16 cellular contexts compared by ENCODE assay signal in the genomic region with DNA sequence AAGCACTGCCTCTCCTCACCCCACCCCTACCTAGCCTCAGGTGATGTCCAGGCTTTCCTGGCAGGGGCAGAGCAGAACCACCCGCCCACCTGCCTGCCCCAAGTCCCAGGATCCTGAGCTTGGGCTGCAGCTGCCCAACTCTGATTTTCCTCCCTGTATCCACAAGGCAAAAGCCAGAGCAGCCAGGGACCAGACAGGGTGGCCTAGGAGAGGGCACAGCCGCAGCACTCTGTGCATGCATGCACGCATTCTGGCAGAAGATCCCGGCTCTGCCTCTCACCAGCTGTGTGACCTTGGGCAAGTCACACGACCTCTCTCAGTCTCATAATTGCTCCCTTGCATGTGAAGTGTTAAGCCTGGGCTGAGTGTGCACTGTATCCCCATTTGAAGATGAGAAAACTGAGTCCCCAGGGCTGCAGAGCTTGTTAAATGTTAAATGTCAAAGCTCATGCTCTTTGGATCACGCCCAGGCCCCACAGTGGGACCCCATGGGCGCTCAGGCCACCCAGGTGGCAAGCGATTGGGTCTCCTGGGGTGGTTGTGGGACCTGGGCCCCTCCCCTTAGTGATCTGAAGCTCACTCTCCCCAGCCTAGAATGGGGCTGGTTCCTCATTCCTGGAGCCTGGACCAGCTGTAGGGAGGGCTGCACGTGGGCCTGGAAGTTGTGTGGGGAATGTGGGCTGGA. TPM values are rescaled to one million over a fixed set of nuclear protein-coding genes. Genes with fewer than 3 reads are reported as not detected.
DNase-seq lines count a peak whose midpoint lies in the region; ATAC-seq and TF ChIP-seq lines count a peak whose summit lies in the region.
"Had no signal": no experiment of that assay in that cellular context is flagged by ENCODE, and none has a peak within 500 bp of the region (broad histone marks: within the 10 kb centered on the region; RNA-seq: fewer than 3 reads in every experiment).

No MANE protein-coding gene starts in this region.

- TF ChIP-seq CTCF in DND-41 (IDR thresholded peaks at IDR 0.05; ENCODE audit: borderline replicate concordance, extremely low read depth, low read length, poor library complexity, severe bottlenecking) (no peak), Loucy (conservative IDR thresholded peaks at IDR 0.05; ENCODE audit: low read length) (no peak)

- no peaks in the 10 kb centered on the region for H3K9me2 ChIP-seq in Loucy (replicated peaks; ENCODE audit: low read depth, low read length)

- H3K27me3 Mint-ChIP-seq in naive thymus-derived CD8-positive, alpha-beta T cell, result no peaks in the 10 kb centered on the region

- H3K9me3 ChIP-seq in DND-41 (ENCODE audit: insufficient read depth, low read length, severe bottlenecking), result no peaks in the 10 kb centered on the region
- no peaks in the 10 kb centered on the region for H3K9me3 ChIP-seq in Loucy (ENCODE audit: insufficient read depth, low read depth, low read length)
- H3K9me3 ChIP-seq: body of pancreas, suprapubic skin had no signal

- H4K20me1 ChIP-seq in DND-41 (ENCODE audit: insufficient read depth, low read length) (no peaks in the 10 kb centered on the region), Loucy (ENCODE audit: insufficient read depth, low read length, poor library complexity, severe bottlenecking) (no peaks in the 10 kb centered on the region)

- H3K4me3 ChIP-seq in DND-41 (ENCODE audit: low read depth in 1 of 2, low read length in 2 of 2) (no peak overlapping the region), Loucy (ENCODE audit: low read length, poor library complexity, severe bottlenecking) (no peak overlapping the region)
- H3K4me3 ChIP-seq: body of pancreas, GM23248, suprapubic skin had no signal

- no peaks in the 10 kb centered on the region for H3K9me3 Mint-ChIP-seq in naive thymus-derived CD8-positive, alpha-beta T cell

- peak overlapping the region; percentile 64 for H3K27ac ChIP-seq in DND-41 (ENCODE audit: low read length)
- H3K27ac ChIP-seq: body of pancreas, GM23248, suprapubic skin had no signal

- H3K4me2 ChIP-seq in DND-41 (ENCODE audit: insufficient read depth, low read length), result no peak overlapping the region
- no peak overlapping the region for H3K4me2 ChIP-seq in Loucy (ENCODE audit: low read depth, low read length, poor library complexity, severe bottlenecking)

- peaks cover 19% of the 10 kb centered on the region for H3F3A ChIP-seq in Loucy (ENCODE audit: low read depth)

- no peak overlapping the region for H2AFZ ChIP-seq in DND-41 (ENCODE audit: low read depth, low read length)
- no peak overlapping the region for H2AFZ ChIP-seq in Loucy (ENCODE audit: low read length)
- H2AFZ ChIP-seq: GM23248 had no signal

- peak overlapping the region in 9 of 10 donors; percentile 75 to 98 (median 89) for H3K27ac Mint-ChIP-seq in naive thymus-derived CD8-positive, alpha-beta T cell

- ATAC-seq in DND-41 (ENCODE audit: insufficient read depth, low read depth), result no peak
- no peak for ATAC-seq in naive thymus-derived CD8-positive, alpha-beta T cell
- no peak for ATAC-seq in GM18867 (IDR thresholded peaks at IDR 0.05; ENCODE audit: unreplicated experiment)
- no peak for ATAC-seq in GM21367 (IDR thresholded peaks at IDR 0.05; ENCODE audit: unreplicated experiment)
- ATAC-seq: body of pancreas had no signal

- H3K36me3 ChIP-seq in DND-41 (ENCODE audit: insufficient read depth, low read length) (peaks cover 4% of the 10 kb centered on the region; the same call in 1 of the 2 replicates), Loucy (ENCODE audit: insufficient read depth, low read length) (no peaks in the 10 kb centered on the region)
- H3K36me3 ChIP-seq: suprapubic skin had no signal

- H3K4me1 ChIP-seq in DND-41 (ENCODE audit: insufficient read depth, low read length) (peaks cover 77% of the 10 kb centered on the region), Loucy (ENCODE audit: insufficient read depth, low read length, poor library complexity, severe bottlenecking) (peaks cover 59% of the 10 kb centered on the region)

- peak overlapping the region in 7 of 10 donors; percentile 48 to 98 (median 89) for H3K4me3 Mint-ChIP-seq in naive thymus-derived CD8-positive, alpha-beta T cell

- POLR2A ChIA-PET in naive thymus-derived CD8-positive, alpha-beta T cell (lab: Charles Lee), result interaction anchor here (0.6 to 31.8 kb wide), 20 partner anchors 8 to 141 kb away, joined by 3 to 2390 read pairs (median 8); a partner anchor contains a TSS

- H3K79me2 ChIP-seq in DND-41 (ENCODE audit: insufficient read depth, low read length), result peaks cover 17% of the 10 kb centered on the region
- peaks cover 18% of the 10 kb centered on the region for H3K79me2 ChIP-seq in Loucy (ENCODE audit: insufficient read depth, low read length)

- H3K9ac ChIP-seq in DND-41 (ENCODE audit: low read depth, low read length), result peak overlapping the region; percentile 20; the same call in 1 of the 2 replicates
- H3K9ac ChIP-seq in Loucy (ENCODE audit: low read depth, low read length, poor library complexity, severe bottlenecking), result peak overlapping the region; percentile 25
- H3K9ac ChIP-seq: GM23248 had no signal

- no peaks in the 10 kb centered on the region for H3K27me3 ChIP-seq in DND-41 (ENCODE audit: insufficient read depth, low read length, poor library complexity)
- H3K27me3 ChIP-seq in Loucy (ENCODE audit: insufficient read depth, low read length, poor library complexity, severe bottlenecking), result no peaks in the 10 kb centered on the region
- H3K27me3 ChIP-seq: body of pancreas had no signal

- H3K4me1 Mint-ChIP-seq in naive thymus-derived CD8-positive, alpha-beta T cell, result peaks cover 43 to 91% (median 85%) of the 10 kb centered on the region in 4 donors

- peaks cover 0 to 6% (median 2%) of the 10 kb centered on the region in 3 donors for H3K36me3 Mint-ChIP-seq in naive thymus-derived CD8-positive, alpha-beta T cell

- DNase-seq in DND-41 (peak; percentile 17), D341Med (ENCODE audit: low spot score) (no peak)
- no peak for DNase-seq in naive thymus-derived CD8-positive, alpha-beta T cell
- DNase-seq: body of pancreas; effector CD4-positive, alpha-beta T cell; foreskin fibroblast; GF-D8; GM23248; KBM-7; small intestine had no signal

RNA-seq across cellular contexts. Expression of a gene that starts 2.8 kb away (rescaled TPM):
- 10 to 100 TPM; 18.5 to 21.2 TPM for total RNA-seq in naive thymus-derived CD8-positive, alpha-beta T cell
- 1 to 10 TPM; 2.2 to 3.7 (median 2.3) TPM for polyA plus RNA-seq in naive thymus-derived CD8-positive, alpha-beta T cell

RNA-seq across cellular contexts. Expression of a gene that starts 8.8 kb away (rescaled TPM):
- total RNA-seq in naive thymus-derived CD8-positive, alpha-beta T cell, result 100 to 1,000 TPM; 403 to 419 TPM
- 100 to 1,000 TPM; 231 to 307 (median 251) TPM for polyA plus RNA-seq in naive thymus-derived CD8-positive, alpha-beta T cell
- total RNA-seq: GM23248, NCI-H460, osteoblast had no signal
- polyA plus RNA-seq: GM23248 had no signal

RNA-seq across cellular contexts. Expression of a gene that starts 11.0 kb away (rescaled TPM):
- 100 to 1,000 TPM; 141 to 146 TPM for total RNA-seq in naive thymus-derived CD8-positive, alpha-beta T cell
- polyA plus RNA-seq in naive thymus-derived CD8-positive, alpha-beta T cell, result 100 to 1,000 TPM; 357 to 518 (median 403) TPM

RNA-seq across cellular contexts. Expression of a gene that starts 15.7 kb away (rescaled TPM):
- total RNA-seq in naive thymus-derived CD8-positive, alpha-beta T cell, result 10 to 100 TPM; 80.9 to 82.8 TPM
- polyA plus RNA-seq in naive thymus-derived CD8-positive, alpha-beta T cell, result 10 to 100 TPM; 41.9 to 45.9 (median 43.2) TPM

RNA-seq across cellular contexts. Expression of a gene that starts 20.9 kb away (rescaled TPM):
- 10 to 100 TPM; 47.3 to 58.1 TPM for total RNA-seq in naive thymus-derived CD8-positive, alpha-beta T cell
- 1 to 10 TPM; 6.5 to 9.4 (median 6.6) TPM for polyA plus RNA-seq in naive thymus-derived CD8-positive, alpha-beta T cell
